Comparison of ENCODE assay signal across 7 cellular contexts in the genomic region with DNA sequence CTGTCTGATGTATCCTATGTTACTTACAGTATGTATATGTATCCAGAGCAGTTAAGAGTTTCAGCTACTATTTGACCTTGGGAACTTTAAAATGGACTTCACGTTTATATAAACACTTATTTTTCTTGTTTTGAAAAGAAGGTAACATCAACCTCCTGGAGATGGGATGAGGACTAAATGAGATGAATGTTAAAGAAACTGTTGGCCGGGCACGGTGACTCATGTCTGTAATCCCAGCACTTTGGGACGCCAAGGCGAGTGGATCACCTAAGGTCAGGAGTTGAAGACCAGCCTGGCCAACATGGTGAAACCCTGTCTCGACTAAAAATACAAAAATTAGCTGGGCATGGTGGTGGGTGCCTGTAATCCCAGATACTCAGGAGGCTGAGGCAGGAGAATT. TPM values are rescaled to one million over a fixed set of nuclear protein-coding genes. Genes with fewer than 3 reads are reported as not detected.
A peak's percentile ranks its signal among the peaks of the same experiment; 100 is the strongest.
DNase-seq lines count a peak whose midpoint lies in the region; ATAC-seq and TF ChIP-seq lines count a peak whose summit lies in the region.
"Not testable (repeated sequence)": the region's sequence is repeated elsewhere in the genome, so short reads cannot be mapped to it uniquely, and the experiment has no call there.

No MANE protein-coding gene starts in this region.

- H3K27ac ChIP-seq in HEK293 (ENCODE audit: extremely low read depth, low read depth, low read length); trophoblast cell (ENCODE audit: low read depth, low read length): not testable (repeated sequence)

- H2BK5ac ChIP-seq in trophoblast cell (ENCODE audit: low read depth, low read length, poor library complexity): not testable (repeated sequence)

- H3K9me3 Mint-ChIP-seq in T-helper 1 cell treated with Interleukin-12 subunit alpha and Interleukin-12 subunit beta and Interleukin-4 antibody, amounts not matched to agents 30 μg/mL and 1 μg/mL, for 36 hours; activated CD4-positive, alpha-beta memory T cell treated with anti-CD3 and anti-CD28 coated beads for 36 hours; activated T-cell treated with anti-CD3 and anti-CD28 coated beads, Interleukin-2, amount 50 U/mL, for 72 hours; activated naive CD8-positive, alpha-beta T cell treated with anti-CD3 and anti-CD28 coated beads for 36 hours; memory B cell: not testable (repeated sequence)

- CTCF ChIA-PET in HEK293 (lab: Yijun Ruan, JAX); activated CD4-positive, alpha-beta memory T cell treated with anti-CD3 and anti-CD28 coated beads for 36 hours (lab: Charles Lee): not testable (repeated sequence)

- H3K79me1 ChIP-seq in trophoblast cell (ENCODE audit: low read length): not testable (repeated sequence)

- not testable (repeated sequence) for H3K9me3 ChIP-seq in HEK293 (ENCODE audit: control insufficient read depth, insufficient read depth, low read depth, low read length); trophoblast cell (ENCODE audit: insufficient read depth, low read depth, low read length)

- not testable (repeated sequence) for ATAC-seq in activated T-cell treated with anti-CD3 and anti-CD28 coated beads, Interleukin-2, amount 50 U/mL, for 72 hours (replicated peaks in 1 of 2); memory B cell (ENCODE audit: low read depth)

- H3K14ac ChIP-seq in trophoblast cell (ENCODE audit: low read length): not testable (repeated sequence)

- not testable (repeated sequence) for H3K27me3 Mint-ChIP-seq in T-helper 1 cell treated with Interleukin-12 subunit alpha and Interleukin-12 subunit beta and Interleukin-4 antibody, amounts not matched to agents 30 μg/mL and 1 μg/mL, for 36 hours (ENCODE audit: low read depth); activated CD4-positive, alpha-beta memory T cell treated with anti-CD3 and anti-CD28 coated beads for 36 hours; activated T-cell treated with anti-CD3 and anti-CD28 coated beads, Interleukin-2, amount 50 U/mL, for 72 hours (ENCODE audit: low read depth); activated naive CD8-positive, alpha-beta T cell treated with anti-CD3 and anti-CD28 coated beads for 36 hours; memory B cell

- peaks cover 24% of the 10 kb centered on the region for H3K79me2 ChIP-seq in trophoblast cell (ENCODE audit: control insufficient read depth, insufficient read depth, low read length, poor library complexity)

- H2BK120ac ChIP-seq in trophoblast cell (ENCODE audit: insufficient read depth, low read length, poor library complexity): not testable (repeated sequence)

- H4K8ac ChIP-seq in trophoblast cell (ENCODE audit: low read depth, low read length): not testable (repeated sequence)

- H3K9ac ChIP-seq in trophoblast cell (ENCODE audit: low read length): not testable (repeated sequence)

- peak overlapping the region; percentile 34 for H3K27ac Mint-ChIP-seq in T-helper 1 cell treated with Interleukin-12 subunit alpha and Interleukin-12 subunit beta and Interleukin-4 antibody, amounts not matched to agents 30 μg/mL and 1 μg/mL, for 36 hours
- H3K27ac Mint-ChIP-seq in activated CD4-positive, alpha-beta memory T cell treated with anti-CD3 and anti-CD28 coated beads for 36 hours: peak overlapping the region; percentile 49
- peak overlapping the region; percentile 86 for H3K27ac Mint-ChIP-seq in activated T-cell treated with anti-CD3 and anti-CD28 coated beads, Interleukin-2, amount 50 U/mL, for 72 hours
- H3K27ac Mint-ChIP-seq in activated naive CD8-positive, alpha-beta T cell treated with anti-CD3 and anti-CD28 coated beads for 36 hours: peak overlapping the region; percentile 89
- peak overlapping the region; percentile 41 for H3K27ac Mint-ChIP-seq in memory B cell

- H2BK12ac ChIP-seq in trophoblast cell (ENCODE audit: low read length): not testable (repeated sequence)

- H2AFZ ChIP-seq in trophoblast cell (ENCODE audit: insufficient read depth, low read length, poor library complexity): not testable (repeated sequence)

- H2AK5ac ChIP-seq in trophoblast cell (ENCODE audit: low read length): not testable (repeated sequence)

- H3K36me3 ChIP-seq in HEK293 (ENCODE audit: control insufficient read depth in 2 of 2, insufficient read depth in 1 of 2, low read length in 2 of 2) (peaks cover 0 to 25% of the 10 kb centered on the region in 2 experiments; a peak in 2 of 3 replicates), trophoblast cell (ENCODE audit: control insufficient read depth in 1 of 2, insufficient read depth in 2 of 2, low read length in 2 of 2) (peaks cover 9 to 15% of the 10 kb centered on the region in 2 experiments)

- not testable (repeated sequence) for H3K4me2 ChIP-seq in trophoblast cell (ENCODE audit: low read length)

- H3K23ac ChIP-seq in trophoblast cell (ENCODE audit: low read length): not testable (repeated sequence)

- H3K4me1 ChIP-seq in HEK293 (ENCODE audit: control insufficient read depth, insufficient read depth, low read length): peaks cover 14% of the 10 kb centered on the region
- H3K4me1 ChIP-seq in trophoblast cell (ENCODE audit: control insufficient read depth in 1 of 2, insufficient read depth in 2 of 2, low read length in 2 of 2): not testable (repeated sequence)

- peak overlapping the region; percentile 92 for H3K4ac ChIP-seq in trophoblast cell (ENCODE audit: low read depth, low read length)

- peaks cover 41% of the 10 kb centered on the region for H3K4me1 Mint-ChIP-seq in T-helper 1 cell treated with Interleukin-12 subunit alpha and Interleukin-12 subunit beta and Interleukin-4 antibody, amounts not matched to agents 30 μg/mL and 1 μg/mL, for 36 hours (ENCODE audit: low read depth)
- H3K4me1 Mint-ChIP-seq in activated CD4-positive, alpha-beta memory T cell treated with anti-CD3 and anti-CD28 coated beads for 36 hours (ENCODE audit: low read depth): peaks cover 75% of the 10 kb centered on the region
- peaks cover 88% of the 10 kb centered on the region for H3K4me1 Mint-ChIP-seq in activated T-cell treated with anti-CD3 and anti-CD28 coated beads, Interleukin-2, amount 50 U/mL, for 72 hours (ENCODE audit: low read depth)
- peaks cover 69% of the 10 kb centered on the region for H3K4me1 Mint-ChIP-seq in activated naive CD8-positive, alpha-beta T cell treated with anti-CD3 and anti-CD28 coated beads for 36 hours
- H3K4me1 Mint-ChIP-seq in memory B cell: peaks cover 32% of the 10 kb centered on the region

- POLR2A ChIA-PET in HEK293 (lab: Yijun Ruan, JAX): interaction anchor here (1.4 kb wide), 1 partner anchor 19 kb away, joined by 3 read pairs; the partner anchor contains the start of gene GPBP1
- POLR2A ChIA-PET in activated CD4-positive, alpha-beta memory T cell treated with anti-CD3 and anti-CD28 coated beads for 36 hours (lab: Charles Lee): not testable (repeated sequence)

- intact Hi-C loops in activated CD4-positive, alpha-beta memory T cell treated with anti-CD3 and anti-CD28 coated beads for 36 hours (cut with micrococcal nuclease): loop anchor here (1.0 kb wide), 1 partner anchor 18 kb away; no protein-coding TSS in a partner anchor

- not testable (repeated sequence) for H3K27me3 ChIP-seq in trophoblast cell (ENCODE audit: insufficient read depth, low read length)

- H3K18ac ChIP-seq in trophoblast cell (ENCODE audit: low read length): not testable (repeated sequence)

- not testable (repeated sequence) for TF ChIP-seq CTCF in HEK293 (tag by site-specific recombination; IDR thresholded peaks at IDR 0.05)

- no CpG with 5 or more reads among the region's 6 CpGs for WGBS in trophoblast cell (ENCODE audit: extremely low coverage, insufficient coverage, insufficient read length)

- not testable (repeated sequence) for H3K4me3 Mint-ChIP-seq in T-helper 1 cell treated with Interleukin-12 subunit alpha and Interleukin-12 subunit beta and Interleukin-4 antibody, amounts not matched to agents 30 μg/mL and 1 μg/mL, for 36 hours; activated CD4-positive, alpha-beta memory T cell treated with anti-CD3 and anti-CD28 coated beads for 36 hours; memory B cell
- peak overlapping the region; percentile 33 to 81 for H3K4me3 Mint-ChIP-seq in activated T-cell treated with anti-CD3 and anti-CD28 coated beads, Interleukin-2, amount 50 U/mL, for 72 hours
- H3K4me3 Mint-ChIP-seq in activated naive CD8-positive, alpha-beta T cell treated with anti-CD3 and anti-CD28 coated beads for 36 hours: peak overlapping the region; percentile 25

- H3K36me3 Mint-ChIP-seq in T-helper 1 cell treated with Interleukin-12 subunit alpha and Interleukin-12 subunit beta and Interleukin-4 antibody, amounts not matched to agents 30 μg/mL and 1 μg/mL, for 36 hours (ENCODE audit: low read depth): peaks cover 40% of the 10 kb centered on the region
- H3K36me3 Mint-ChIP-seq in activated CD4-positive, alpha-beta memory T cell treated with anti-CD3 and anti-CD28 coated beads for 36 hours: peaks cover 25% of the 10 kb centered on the region
- H3K36me3 Mint-ChIP-seq in activated T-cell treated with anti-CD3 and anti-CD28 coated beads, Interleukin-2, amount 50 U/mL, for 72 hours (ENCODE audit: insufficient read depth in 2 of 2): peaks cover 2 to 25% of the 10 kb centered on the region in 2 donors
- peaks cover 39% of the 10 kb centered on the region for H3K36me3 Mint-ChIP-seq in activated naive CD8-positive, alpha-beta T cell treated with anti-CD3 and anti-CD28 coated beads for 36 hours
- H3K36me3 Mint-ChIP-seq in memory B cell: peaks cover 16% of the 10 kb centered on the region

- H4K91ac ChIP-seq in trophoblast cell (ENCODE audit: low read depth, low read length): not testable (repeated sequence)

- DNase-seq in activated CD4-positive, alpha-beta memory T cell treated with anti-CD3 and anti-CD28 coated beads for 36 hours; activated T-cell treated with anti-CD3 and anti-CD28 coated beads, Interleukin-2, amount 50 U/mL, for 72 hours; activated naive CD8-positive, alpha-beta T cell treated with anti-CD3 and anti-CD28 coated beads for 36 hours; memory B cell (ENCODE audit: low spot score in 2 of 2): not testable (repeated sequence)
- DNase-seq in trophoblast cell: peak in 1 of 2 donors; percentile 49

- H4K12ac ChIP-seq in trophoblast cell (ENCODE audit: low read depth, low read length): not testable (repeated sequence)

- H3K4me3 ChIP-seq in HEK293 (ENCODE audit: low read depth, low read length); trophoblast cell (ENCODE audit: low read depth, low read length): not testable (repeated sequence)

RNA-seq across cellular contexts. Expression of gene GPBP1, which starts 19.0 kb away (rescaled TPM):
- 10 to 100 TPM; 94.1 to 98.5 TPM for total RNA-seq in activated CD4-positive, alpha-beta memory T cell treated with anti-CD3 and anti-CD28 coated beads for 36 hours
- total RNA-seq in activated T-cell treated with anti-CD3 and anti-CD28 coated beads, Interleukin-2, amount 50 U/mL, for 72 hours: 100 to 1,000 TPM in 1 of 2 donors, 10 to 100 TPM in 1; 95.8 to 104 TPM
- total RNA-seq in activated naive CD8-positive, alpha-beta T cell treated with anti-CD3 and anti-CD28 coated beads for 36 hours: 10 to 100 TPM; 82.2 to 84.6 TPM
- 92.5 and 97.5 TPM in 2 replicates for polyA plus RNA-seq in trophoblast cell (2013)

Comparison
In these comparisons a context has a peak if more than half of its experiments do, and no peak if none do; other contexts are left out.
1. H3K27ac Mint-ChIP-seq: peak in every context shown above with its lines; median percentile 89 in activated naive CD8-positive, alpha-beta T cell treated with anti-CD3 and anti-CD28 coated beads for 36 hours; 86 in activated T-cell treated with anti-CD3 and anti-CD28 coated beads, Interleukin-2, amount 50 U/mL, for 72 hours; 49 in activated CD4-positive, alpha-beta memory T cell treated with anti-CD3 and anti-CD28 coated beads for 36 hours; 41 in memory B cell; 34 in T-helper 1 cell treated with Interleukin-12 subunit alpha and Interleukin-12 subunit beta and Interleukin-4 antibody, amounts not matched to agents 30 μg/mL and 1 μg/mL, for 36 hours.